34 cellular contexts compared by ENCODE assay signal in genomic region chr17:17214646-17215436, GRCh38.
"Had no signal": no experiment of that assay in that cellular context is flagged by ENCODE, and none has a peak within 500 bp of the region (broad histone marks: within the 10 kb centered on the region; RNA-seq: fewer than 3 reads in every experiment).

No MANE protein-coding gene starts in this region.

- DNase-seq: activated CD4-positive, alpha-beta T cell treated with anti-CD3 and anti-CD28 coated beads for 1 hour; activated CD4-positive, alpha-beta T cell treated with anti-CD3 and anti-CD28 coated beads for 48 hours; activated CD4-positive, alpha-beta T cell treated with anti-CD3 and anti-CD28 coated beads, Interleukin-2, amount 50 U/mL, for 4 hours; activated CD4-positive, CD25-positive, alpha-beta regulatory T cell; activated CD8-positive, alpha-beta T cell treated with anti-CD3 and anti-CD28 coated beads for 36 hours; activated effector memory CD4-positive, alpha-beta T cell treated with anti-CD3 and anti-CD28 coated beads, Interleukin-2, amount 50 U/mL, for 16 hours; activated naive CD4-positive, alpha-beta T cell; activated naive CD4-positive, alpha-beta T cell treated with anti-CD3 and anti-CD28 coated beads, Interleukin-2, amount 50 U/mL, for 16 hours; activated naive CD8-positive, alpha-beta T cell treated with anti-CD3 and anti-CD28 coated beads, Interleukin-2, amount 10 ng/mL, durations not matched to agents 7 days and 5 days; activated T-cell treated with anti-CD3 and anti-CD28 coated beads, Interleukin-2, amount 50 U/mL, for 1 hour; activated T-cell treated with anti-CD3 and anti-CD28 coated beads, Interleukin-2, amount 50 U/mL, for 72 hours; adrenal gland; central memory CD4-positive, alpha-beta T cell; Kasumi-1; KG1; MG63; NCI-H1048; NCI-H1105 treated with DMSO at 0.1 percent for 48 hours; NCI-H1436; NCI-H1694; NCI-H1930; NCI-H2081 treated with DMSO at 0.1 percent for 48 hours; NCI-H345; NCI-H524 treated with DMSO at 0.1 percent for 48 hours; NCI-H748 treated with DMSO at 0.1 percent for 48 hours; NK-92 treated with Interleukin-12 subunit alpha and Interleukin-12 subunit beta, amount 100 ng/mL, for 24 hours; PC-9; SW 1271; T-helper 1 cell; T-helper 2 cell; T-helper 9 cell; WERI-Rb-1 had no signal

- H3K27ac ChIP-seq: adrenal gland, PC-9, WERI-Rb-1 had no signal

- H3K4me3 ChIP-seq: adrenal gland, MG63, PC-9 had no signal

- H2AFZ ChIP-seq: PC-9 had no signal

- H3K36me3 ChIP-seq: MG63 had no signal

- H3K4me2 ChIP-seq: PC-9 had no signal

- H3K27me3 ChIP-seq: adrenal gland, MG63 had no signal

- H3K9me3 ChIP-seq: adrenal gland, MG63 had no signal

- ATAC-seq: activated CD8-positive, alpha-beta T cell treated with anti-CD3 and anti-CD28 coated beads for 36 hours; activated T-cell treated with anti-CD3 and anti-CD28 coated beads, Interleukin-2, amount 50 U/mL, for 72 hours; activated T-helper 17 cell treated with anti-CD3 and anti-CD28 coated beads, Interleukin-2, amount 50 U/mL, for 72 hours; Right ventricle myocardium inferior had no signal

- H3K4me1 ChIP-seq: adrenal gland had no signal
